14 cellular contexts compared by ENCODE assay signal in genomic region chr7:155338632-155339320, GRCh38. TPM values are rescaled to one million over a fixed set of nuclear protein-coding genes. Genes with fewer than 3 reads are reported as not detected.
DNase-seq lines count a peak whose midpoint lies in the region; ATAC-seq and TF ChIP-seq lines count a peak whose summit lies in the region.
"Had no signal": no experiment of that assay in that cellular context is flagged by ENCODE, and none has a peak within 500 bp of the region (broad histone marks: within the 10 kb centered on the region; RNA-seq: fewer than 3 reads in every experiment).

No MANE protein-coding gene starts in this region.

- peaks cover 7 to 12% (median 8%) of the 10 kb centered on the region in 4 donors for H3K4me1 Mint-ChIP-seq in CD4-positive, alpha-beta memory T cell
- peaks cover 4 to 23% of the 10 kb centered on the region in 2 donors for H3K4me1 Mint-ChIP-seq in natural killer cell

- no peaks in the 10 kb centered on the region for H3K9me3 Mint-ChIP-seq in CD4-positive, alpha-beta memory T cell
- H3K9me3 Mint-ChIP-seq in natural killer cell = no peaks in the 10 kb centered on the region
- H3K9me3 Mint-ChIP-seq: activated B cell treated with CpG ODN at 0.5 μM for 24 hours had no signal

- ATAC-seq in HG02610 (IDR thresholded peaks at IDR 0.05; ENCODE audit: unreplicated experiment) (peak; percentile 47), natural killer cell (peak; percentile 69 to 84 (median 83)), GM18520 (IDR thresholded peaks at IDR 0.05; ENCODE audit: unreplicated experiment) (no peak), upper lobe of right lung (no peak)
- ATAC-seq: gastrocnemius medialis had no signal

- H3K27ac ChIP-seq in CD4-positive, alpha-beta memory T cell (ENCODE audit: low read depth, low read length) = no peak overlapping the region
- no peak overlapping the region for H3K27ac ChIP-seq in upper lobe of right lung
- H3K27ac ChIP-seq: gastrocnemius medialis, GM23248, RWPE1, suprapubic skin had no signal

- H3K4me3 ChIP-seq in CD4-positive, alpha-beta memory T cell (ENCODE audit: low read length in 2 of 2) = peak overlapping the region in 1 of 2 donors; percentile 24
- no peak overlapping the region for H3K4me3 ChIP-seq in upper lobe of right lung
- H3K4me3 ChIP-seq: gastrocnemius medialis, GM23248, suprapubic skin had no signal

- peak overlapping the region; percentile 2 to 79 (median 56) for H3K4me3 Mint-ChIP-seq in CD4-positive, alpha-beta memory T cell
- H3K4me3 Mint-ChIP-seq in natural killer cell = peak overlapping the region; percentile 56
- H3K4me3 Mint-ChIP-seq: activated B cell treated with CpG ODN at 0.5 μM for 24 hours had no signal

- CTCF ChIA-PET in CD4-positive, alpha-beta memory T cell (lab: Charles Lee; ENCODE audit: partially characterized antibody) = no interaction called here

- peaks cover 7% of the 10 kb centered on the region for H3K4me1 ChIP-seq in CD4-positive, alpha-beta memory T cell (ENCODE audit: insufficient read depth, low read length)
- H3K4me1 ChIP-seq in upper lobe of right lung = no peaks in the 10 kb centered on the region
- H3K4me1 ChIP-seq: gastrocnemius medialis, suprapubic skin had no signal

- no peaks in the 10 kb centered on the region for H3K36me3 ChIP-seq in CD4-positive, alpha-beta memory T cell (ENCODE audit: insufficient read depth, low read length)
- H3K36me3 ChIP-seq in upper lobe of right lung = no peaks in the 10 kb centered on the region
- H3K36me3 ChIP-seq: gastrocnemius medialis, suprapubic skin had no signal

- in situ Hi-C loops in G401 (cut with HindIII; ENCODE audit: low sequenced_read_pairs) = no loop called here

- no peaks in the 10 kb centered on the region for H3K27me3 ChIP-seq in CD4-positive, alpha-beta memory T cell (ENCODE audit: insufficient read depth, low read length)
- peaks cover 7% of the 10 kb centered on the region for H3K27me3 ChIP-seq in upper lobe of right lung

- DNase-seq in CD4-positive, alpha-beta memory T cell = peak in 4 of 5 donors; percentile 10 to 34 (median 31)
- peak; percentile 38 for DNase-seq in activated T-cell treated with anti-CD3 and anti-CD28 coated beads, Interleukin-2, amount 50 U/mL, for 1 hour
- DNase-seq in natural killer cell (peak; percentile 23), upper lobe of right lung (no peak), DMS 273 treated with DMSO at 0.1 percent for 48 hours (lab: John Stamatoyannopoulos, UW) (no peak), G401 (ENCODE audit: low spot score) (no peak)
- DNase-seq: activated B cell treated with CpG ODN at 0.5 μM for 24 hours, gastrocnemius medialis, GM23248, NCI-H1694 treated with DMSO at 0.1 percent for 48 hours had no signal

- intact Hi-C loops in CD4-positive, alpha-beta memory T cell (cut with micrococcal nuclease) = no loop called here
- intact Hi-C loops in natural killer cell (cut with micrococcal nuclease) = loop anchor here (2.0 to 5.0 kb wide), 2 partner anchors 40 to 131 kb away; no protein-coding TSS in a partner anchor
- intact Hi-C loops in upper lobe of right lung (cut with DNase I) = no loop called here

- H3K27me3 Mint-ChIP-seq in CD4-positive, alpha-beta memory T cell = peaks cover 0 to 3% of the 10 kb centered on the region in 2 donors
- H3K27me3 Mint-ChIP-seq in natural killer cell (ENCODE audit: low read depth in 2 of 2) = peaks cover 7 to 16% of the 10 kb centered on the region in 2 donors

- no peaks in the 10 kb centered on the region for H3K36me3 Mint-ChIP-seq in CD4-positive, alpha-beta memory T cell
- no peaks in the 10 kb centered on the region for H3K36me3 Mint-ChIP-seq in natural killer cell

- no peaks in the 10 kb centered on the region for H3K9me3 ChIP-seq in CD4-positive, alpha-beta memory T cell (ENCODE audit: control insufficient read depth in 1 of 2, low read length in 2 of 2)
- H3K9me3 ChIP-seq in upper lobe of right lung = no peaks in the 10 kb centered on the region
- H3K9me3 ChIP-seq: gastrocnemius medialis, suprapubic skin had no signal

- H3K27ac Mint-ChIP-seq in CD4-positive, alpha-beta memory T cell = peak overlapping the region in 5 of 7 donors; percentile 8 to 53 (median 18)
- H3K27ac Mint-ChIP-seq in natural killer cell = peak overlapping the region in 1 of 2 donors; percentile 59
- H3K27ac Mint-ChIP-seq: activated B cell treated with CpG ODN at 0.5 μM for 24 hours had no signal

- TF ChIP-seq CTCF in natural killer cell (IDR thresholded peaks at IDR 0.05) (no peak), upper lobe of right lung (IDR thresholded peaks at IDR 0.05) (no peak)

- POLR2A ChIA-PET in CD4-positive, alpha-beta memory T cell (lab: Charles Lee; ENCODE audit: partially characterized antibody) = no interaction called here

RNA-seq across cellular contexts. Expression of gene INSIG1, which starts 41.1 kb away (rescaled TPM):
- total RNA-seq in CD4-positive, alpha-beta memory T cell = 10 to 100 TPM; 41.8 to 43.0 TPM
- 10 to 100 TPM; 28.1 to 41.7 TPM for polyA plus RNA-seq in CD4-positive, alpha-beta memory T cell
- total RNA-seq in natural killer cell = 100 to 1,000 TPM in 1 of 3 donors, 10 to 100 TPM in 2; 66.7 to 115 (median 84.5) TPM
- 90.7 TPM for total RNA-seq in upper lobe of right lung
- total RNA-seq in G401 (2014; rRNA removed; shearing (Covaris generic)) = 42.4 and 69.1 TPM in 2 replicates

Comparison
In these comparisons a context has a peak if more than half of its experiments do, and no peak if none do; other contexts are left out.
1. DNase-seq: peak in CD4-positive, alpha-beta memory T cell (4 of 5), activated T-cell treated with anti-CD3 and anti-CD28 coated beads, Interleukin-2, amount 50 U/mL, for 1 hour (single experiment) and natural killer cell (single experiment); none in upper lobe of right lung (single experiment), DMS 273 treated with DMSO at 0.1 percent for 48 hours (single experiment) and G401 (single experiment).
2. ATAC-seq: peak in HG02610 (single experiment) and natural killer cell (3 of 3); none in GM18520 (single experiment) and upper lobe of right lung (single experiment).